Comparison of ENCODE assay signal across 13 cellular contexts in the genomic region with DNA sequence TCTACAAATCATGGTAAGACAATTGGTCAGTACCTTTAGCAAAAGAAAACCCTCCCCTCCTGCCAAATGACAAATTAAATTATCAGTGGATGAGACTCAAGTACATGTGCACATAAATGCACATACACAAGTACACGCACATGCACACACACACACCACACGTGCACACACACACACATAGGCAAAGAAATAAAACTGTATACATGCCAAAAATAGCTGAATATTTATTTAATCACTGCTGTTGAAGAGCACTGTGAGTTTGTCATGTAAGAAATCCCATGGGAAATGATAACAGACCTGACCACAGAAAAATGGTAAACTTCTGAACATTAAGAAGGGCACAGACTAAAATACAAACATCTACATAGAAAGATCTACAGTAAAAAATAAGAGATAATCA. TPM values are rescaled to one million over a fixed set of nuclear protein-coding genes. Genes with fewer than 3 reads are reported as not detected.
DNase-seq lines count a peak whose midpoint lies in the region; ATAC-seq, FAIRE-seq and TF ChIP-seq lines count a peak whose summit lies in the region.
"Had no signal": no experiment of that assay in that cellular context is flagged by ENCODE, and none has a peak within 500 bp of the region (broad histone marks: within the 10 kb centered on the region; RNA-seq: fewer than 3 reads in every experiment).

No MANE protein-coding gene starts in this region.

- peak overlapping the region; percentile 84 for H3K27ac Mint-ChIP-seq in activated naive CD8-positive, alpha-beta T cell

- H4K20me1 ChIP-seq in BLaER1 = no peaks in the 10 kb centered on the region

- no peak overlapping the region for H3K4me3 Mint-ChIP-seq in activated naive CD8-positive, alpha-beta T cell

- peak; percentile 69 for FAIRE-seq in GM12891 (lab: Jason Lieb, UNC)

- peaks cover 5% of the 10 kb centered on the region for H3K36me3 Mint-ChIP-seq in activated naive CD8-positive, alpha-beta T cell

- peak overlapping the region; percentile 17; the same call in 1 of the 2 replicates for H3K9ac ChIP-seq in BLaER1

- ATAC-seq in HG02759 (IDR thresholded peaks at IDR 0.05; ENCODE audit: unreplicated experiment) (no peak), GM19351 (IDR thresholded peaks at IDR 0.05; ENCODE audit: unreplicated experiment) (no peak)

- no peak for TF ChIP-seq POLR2A in GM12891 (IDR thresholded peaks at IDR 0.05; ENCODE audit: low read depth, low read length)

- peak overlapping the region; percentile 69 for H3K27ac ChIP-seq in BLaER1
- H3K27ac ChIP-seq: brain microvascular endothelial cell, gastrocnemius medialis had no signal

- no peaks in the 10 kb centered on the region for H3K9me3 ChIP-seq in BLaER1
- H3K9me3 ChIP-seq: gastrocnemius medialis had no signal

- H3K36me3 ChIP-seq in BLaER1 = no peaks in the 10 kb centered on the region
- H3K36me3 ChIP-seq: brain microvascular endothelial cell, gastrocnemius medialis had no signal

- no peaks in the 10 kb centered on the region for H3K27me3 Mint-ChIP-seq in activated naive CD8-positive, alpha-beta T cell

- no peaks in the 10 kb centered on the region for H3K9me3 Mint-ChIP-seq in activated naive CD8-positive, alpha-beta T cell (ENCODE audit: low read depth)

- H3K4me3 ChIP-seq in BLaER1 = peak overlapping the region; percentile 15; the same call in 1 of the 2 replicates
- H3K4me3 ChIP-seq: gastrocnemius medialis had no signal

- H3K27me3 ChIP-seq in BLaER1 = no peaks in the 10 kb centered on the region
- H3K27me3 ChIP-seq: brain microvascular endothelial cell, gastrocnemius medialis had no signal

- peaks cover 87% of the 10 kb centered on the region for H3K4me1 Mint-ChIP-seq in activated naive CD8-positive, alpha-beta T cell (ENCODE audit: low read depth)

- peaks cover 100% of the 10 kb centered on the region for H3K4me1 ChIP-seq in BLaER1
- H3K4me1 ChIP-seq: gastrocnemius medialis had no signal

- DNase-seq in GM12891 (ENCODE audit: insufficient read length, low spot score) (no peak), iris pigment epithelial cell (ENCODE audit: low read depth) (peak; percentile 16), germinal center (ENCODE audit: low spot score) (no peak), UCSD-AML1 (lab: John Stamatoyannopoulos, UW; ENCODE audit: unreplicated experiment) (no peak)
- DNase-seq: activated T-cell treated with anti-CD3 and anti-CD28 coated beads for 4 hours, brain microvascular endothelial cell, C1 segment of cervical spinal cord, gastrocnemius medialis, MV-4-11 had no signal

- peak overlapping the region; percentile 77 for H3K4me2 ChIP-seq in BLaER1

TF ChIP-seq in GM12891, 5 proteins besides CTCF, POLR2A, EP300 and RAD21:
- TF ChIP-seq PAX5 (IDR thresholded peaks at IDR 0.05; ENCODE audit: insufficient read depth, low read length, severe bottlenecking) (no peak), POLR2AphosphoS5 (IDR thresholded peaks at IDR 0.05; ENCODE audit: low read depth, low read length) (no peak), TAF1 (IDR thresholded peaks at IDR 0.05; ENCODE audit: low read depth, low read length) (no peak), POU2F2 (IDR thresholded peaks at IDR 0.05; ENCODE audit: low read depth, low read length) (no peak), SPI1 (IDR thresholded peaks at IDR 0.05; ENCODE audit: low read depth, low read length) (no peak)

RNA-seq across cellular contexts. Expression of a gene that starts 46.6 kb away (rescaled TPM):
- 120 TPM for polyA plus RNA-seq in GM12891 (2012; ENCODE audit: low read depth, missing spikeins)
